8 cellular contexts compared by ENCODE assay signal in genomic region chr19:17333611-17334413, GRCh38. TPM values are rescaled to one million over a fixed set of nuclear protein-coding genes. Genes with fewer than 3 reads are reported as not detected.
DNase-seq lines count a peak whose midpoint lies in the region; TF ChIP-seq lines count a peak whose summit lies in the region.

No MANE protein-coding gene starts in this region.

- no peak for TF ChIP-seq CTCF in stomach (IDR thresholded peaks at IDR 0.05)

- TF ChIP-seq EP300 in stomach (IDR thresholded peaks at IDR 0.05) = no peak

- H3K9ac ChIP-seq in muscle layer of colon (ENCODE audit: low read length) = peak overlapping the region; percentile 44

- H3K4me1 ChIP-seq in muscle layer of colon (ENCODE audit: insufficient read depth, low read length) (peaks cover 25% of the 10 kb centered on the region), stomach (peaks cover 32 to 62% (median 51%) of the 10 kb centered on the region in 4 donors)

- 34 to 57% (median 38%) methylated on average over 22 to 52 of the region's 52 CpGs for WGBS in stomach, 5 donors

- H3K36me3 ChIP-seq in muscle layer of colon (ENCODE audit: insufficient read depth, low read length) = no peaks in the 10 kb centered on the region
- H3K36me3 ChIP-seq in stomach = peaks cover 0 to 14% (median 7%) of the 10 kb centered on the region in 4 donors

- peak overlapping the region; percentile 86 for H3K27ac Mint-ChIP-seq in dendritic cell treated with granulocyte-macrophage colony-stimulating factor and Interleukin-4, amounts not matched to agents 40 ng/mL and 50 ng/mL, for 4 days

- H3K27me3 ChIP-seq in muscle layer of colon (ENCODE audit: control insufficient read depth in 1 of 2, insufficient read depth in 2 of 2, low read length in 2 of 2) (peaks cover 0 to 21% of the 10 kb centered on the region in 2 donors), stomach (peaks cover 0 to 29% (median 11%) of the 10 kb centered on the region in 3 donors)

- H3K4me3 ChIP-seq in muscle layer of colon (ENCODE audit: low read depth in 1 of 2, low read length in 2 of 2) (peak overlapping the region; percentile 69 to 78), stomach (peak overlapping the region; percentile 72 to 83 (median 74))

- intact Hi-C loops in dendritic cell treated with granulocyte-macrophage colony-stimulating factor and Interleukin-4, amounts not matched to agents 40 ng/mL and 50 ng/mL, for 4 days (cut with micrococcal nuclease) = no loop called here
- intact Hi-C loops in stomach (cut with DNase I; ENCODE audit: low total_unique reads) = no loop called here

- no peak for TF ChIP-seq POLR2A in stomach (IDR thresholded peaks at IDR 0.05)

- peak; percentile 87 for DNase-seq in EL
- peak; percentile 63 to 75 for DNase-seq in Kasumi-1 (lab: John Stamatoyannopoulos, UW)
- DNase-seq in activated CD4-positive, alpha-beta T cell treated with anti-CD3 and anti-CD28 coated beads for 48 hours = peak; percentile 86
- peak; percentile 64 for DNase-seq in stomach
- DNase-seq in 8988T = no peak
- DNase-seq in NCI-H146 treated with DMSO at 0.1 percent for 48 hours (lab: John Stamatoyannopoulos, UW; ENCODE audit: unreplicated experiment) = no peak

- H3K9me3 ChIP-seq in muscle layer of colon (ENCODE audit: low read length) (no peaks in the 10 kb centered on the region), stomach (no peaks in the 10 kb centered on the region)

- H3K27me3 Mint-ChIP-seq in dendritic cell treated with granulocyte-macrophage colony-stimulating factor and Interleukin-4, amounts not matched to agents 40 ng/mL and 50 ng/mL, for 4 days = peaks cover 27% of the 10 kb centered on the region

- no peaks in the 10 kb centered on the region for H3K9me3 Mint-ChIP-seq in dendritic cell treated with granulocyte-macrophage colony-stimulating factor and Interleukin-4, amounts not matched to agents 40 ng/mL and 50 ng/mL, for 4 days

- peaks cover 72% of the 10 kb centered on the region for H3K36me3 Mint-ChIP-seq in dendritic cell treated with granulocyte-macrophage colony-stimulating factor and Interleukin-4, amounts not matched to agents 40 ng/mL and 50 ng/mL, for 4 days (ENCODE audit: low read depth)

- H3K4me1 Mint-ChIP-seq in dendritic cell treated with granulocyte-macrophage colony-stimulating factor and Interleukin-4, amounts not matched to agents 40 ng/mL and 50 ng/mL, for 4 days (ENCODE audit: low read depth) = peaks cover 76% of the 10 kb centered on the region

- peak overlapping the region; percentile 92 for H3K4me3 Mint-ChIP-seq in dendritic cell treated with granulocyte-macrophage colony-stimulating factor and Interleukin-4, amounts not matched to agents 40 ng/mL and 50 ng/mL, for 4 days

- H3K27ac ChIP-seq in muscle layer of colon (ENCODE audit: low read depth, low read length) (no peak overlapping the region), stomach (peak overlapping the region; percentile 72 to 87 (median 81))

RNA-seq across cellular contexts. Expression of gene ANO8, which starts 0.8 kb away (rescaled TPM):
- 10 to 100 TPM in 4 of 5 donors, 1 to 10 TPM in 1; 2.9 to 37.9 (median 23.0) TPM for total RNA-seq in stomach
- 1 to 10 TPM; 1.1 to 5.1 (median 3.6) TPM for polyA plus RNA-seq in stomach

RNA-seq across cellular contexts. Expression of gene GTPBP3, which starts 3.5 kb away (rescaled TPM):
- total RNA-seq in stomach = 10 to 100 TPM; 17.1 to 93.9 (median 68.7) TPM
- 10 to 100 TPM; 11.2 to 11.8 (median 11.4) TPM for polyA plus RNA-seq in stomach

RNA-seq across cellular contexts. Expression of gene DDA1, which starts 24.4 kb away (rescaled TPM):
- total RNA-seq in stomach = 10 to 100 TPM in 4 of 5 donors, 1 to 10 TPM in 1; 2.2 to 56.0 (median 21.4) TPM
- polyA plus RNA-seq in stomach = 10 to 100 TPM; 30.8 to 63.7 (median 48.1) TPM

RNA-seq across cellular contexts. Expression of gene MRPL34, which starts 28.1 kb away (rescaled TPM):
- 100 to 1,000 TPM in 3 of 5 donors, 10 to 100 TPM in 1, 1 to 10 TPM in 1; 6.6 to 167 (median 142) TPM for total RNA-seq in stomach
- 100 to 1,000 TPM; 161 to 200 (median 192) TPM for polyA plus RNA-seq in stomach

RNA-seq across cellular contexts. Expression of gene ABHD8, which starts 30.6 kb away (rescaled TPM):
- total RNA-seq in stomach = 10 to 100 TPM in 3 of 5 donors, 1 to 10 TPM in 2; 4.9 to 28.1 (median 15.2) TPM
- 10 to 100 TPM in 1 of 3 donors, 1 to 10 TPM in 2; 8.0 to 12.0 (median 9.8) TPM for polyA plus RNA-seq in stomach

Comparison
In these comparisons a context has a peak if more than half of its experiments do, and no peak if none do; other contexts are left out.
1. DNase-seq: peak in EL (single experiment), Kasumi-1 (2 of 2), activated CD4-positive, alpha-beta T cell treated with anti-CD3 and anti-CD28 coated beads for 48 hours (single experiment) and stomach (single experiment); none in 8988T (single experiment) and NCI-H146 treated with DMSO at 0.1 percent for 48 hours (single experiment).